9 cellular contexts compared by ENCODE assay signal in genomic region chr18:48931680-48932461, GRCh38. TPM values are rescaled to one million over a fixed set of nuclear protein-coding genes. Genes with fewer than 3 reads are reported as not detected.
A peak's percentile ranks its signal among the peaks of the same experiment; 100 is the strongest.
DNase-seq lines count a peak whose midpoint lies in the region; ATAC-seq and TF ChIP-seq lines count a peak whose summit lies in the region.
"Had no signal": no experiment of that assay in that cellular context is flagged by ENCODE, and none has a peak within 500 bp of the region (broad histone marks: within the 10 kb centered on the region; RNA-seq: fewer than 3 reads in every experiment).

No MANE protein-coding gene starts in this region.

- 30 to 40% methylated on average over 1 to 11 of the region's 11 CpGs for WGBS in transverse colon (ENCODE audit: low coverage in 1 of 2), 2 donors

- H3K4me3 Mint-ChIP-seq in CD4-positive, alpha-beta memory T cell, result peak overlapping the region; percentile 53 to 77 (median 66)
- peak overlapping the region; percentile 71 for H3K4me3 Mint-ChIP-seq in HFFc6
- peak overlapping the region; percentile 50 for H3K4me3 Mint-ChIP-seq in activated CD8-positive, alpha-beta T cell treated with anti-CD3 and anti-CD28 coated beads for 36 hours

- no peak overlapping the region for H3K4me3 ChIP-seq in CD4-positive, alpha-beta memory T cell (ENCODE audit: low read length in 2 of 2)
- no peak overlapping the region for H3K4me3 ChIP-seq in transverse colon
- H3K4me3 ChIP-seq: HAP-1 had no signal

- TF ChIP-seq CTCF in HFFc6 (IDR thresholded peaks at IDR 0.05) (0 out of 2 replicates have a peak, but pooled peaks have one; percentile 7), transverse colon (IDR thresholded peaks at IDR 0.05) (no peak)
- TF ChIP-seq CTCF in activated CD8-positive, alpha-beta T cell treated with anti-CD3 and anti-CD28 coated beads for 36 hours (IDR thresholded peaks at IDR 0.05), result no peak

- peak overlapping the region; percentile 81 to 93 (median 86) for H3K27ac Mint-ChIP-seq in CD4-positive, alpha-beta memory T cell
- H3K27ac Mint-ChIP-seq in HFFc6, result peak overlapping the region; percentile 93
- peak overlapping the region; percentile 89 for H3K27ac Mint-ChIP-seq in activated CD8-positive, alpha-beta T cell treated with anti-CD3 and anti-CD28 coated beads for 36 hours

- peaks cover 0 to 22% of the 10 kb centered on the region in 2 donors for H3K36me3 Mint-ChIP-seq in CD4-positive, alpha-beta memory T cell
- H3K36me3 Mint-ChIP-seq in HFFc6 (ENCODE audit: low read depth), result peaks cover 32% of the 10 kb centered on the region
- H3K36me3 Mint-ChIP-seq in activated CD8-positive, alpha-beta T cell treated with anti-CD3 and anti-CD28 coated beads for 36 hours (ENCODE audit: low read depth), result peaks cover 28% of the 10 kb centered on the region

- DNase-seq in CD4-positive, alpha-beta memory T cell, result peak in 3 of 5 donors; percentile 33 to 65 (median 35)
- DNase-seq in HFFc6 (no peak), kidney tubule cell (ENCODE audit: low spot score) (peak; percentile 70), transverse colon (peak; percentile 50), NCI-H226 (no peak), CD1c-positive myeloid dendritic cell (ENCODE audit: extremely low spot score) (no peak), SHP77 treated with DMSO at 0.1 percent for 48 hours (lab: John Stamatoyannopoulos, UW) (no peak)
- peak; percentile 72 for DNase-seq in activated CD8-positive, alpha-beta T cell treated with anti-CD3 and anti-CD28 coated beads for 36 hours

- H3K4me1 Mint-ChIP-seq in CD4-positive, alpha-beta memory T cell, result peaks cover 71 to 100% (median 84%) of the 10 kb centered on the region in 4 donors
- peaks cover 100% of the 10 kb centered on the region for H3K4me1 Mint-ChIP-seq in HFFc6 (ENCODE audit: low read depth)
- H3K4me1 Mint-ChIP-seq in activated CD8-positive, alpha-beta T cell treated with anti-CD3 and anti-CD28 coated beads for 36 hours (ENCODE audit: low read depth), result peaks cover 92% of the 10 kb centered on the region

- intact Hi-C loops in CD4-positive, alpha-beta memory T cell (cut with micrococcal nuclease), result loop anchor here (1.0 kb wide), 1 partner anchor 8 kb away; no protein-coding TSS in a partner anchor
- intact Hi-C loops in activated CD8-positive, alpha-beta T cell treated with anti-CD3 and anti-CD28 coated beads for 36 hours (cut with micrococcal nuclease), result no loop called here
- intact Hi-C loops in transverse colon (cut with DNase I; ENCODE audit: low total_unique reads), result no loop called here

- in situ Hi-C loops in transverse colon (cut with MboI; ENCODE audit: low pct_ligation_motif_present in 1 of 4, low pct_unique_long_range_greater_than_20kb in 1 of 4, low sequenced_read_pairs in 3 of 4), result no loop called here

- no peak for TF ChIP-seq EP300 in transverse colon (IDR thresholded peaks at IDR 0.05; ENCODE audit: low read depth)

- H3K27me3 ChIP-seq in CD4-positive, alpha-beta memory T cell (ENCODE audit: insufficient read depth, low read length), result no peaks in the 10 kb centered on the region
- no peaks in the 10 kb centered on the region for H3K27me3 ChIP-seq in transverse colon

- H3K9me3 ChIP-seq in CD4-positive, alpha-beta memory T cell (ENCODE audit: control insufficient read depth in 1 of 2, low read length in 2 of 2), result no peaks in the 10 kb centered on the region
- no peaks in the 10 kb centered on the region for H3K9me3 ChIP-seq in transverse colon
- H3K9me3 ChIP-seq: HAP-1 had no signal

- ATAC-seq in activated CD8-positive, alpha-beta T cell treated with anti-CD3 and anti-CD28 coated beads for 36 hours, result peak; percentile 40

- no peaks in the 10 kb centered on the region for H3K9me3 Mint-ChIP-seq in CD4-positive, alpha-beta memory T cell
- no peaks in the 10 kb centered on the region for H3K9me3 Mint-ChIP-seq in HFFc6
- H3K9me3 Mint-ChIP-seq in activated CD8-positive, alpha-beta T cell treated with anti-CD3 and anti-CD28 coated beads for 36 hours, result no peaks in the 10 kb centered on the region

- no peak for TF ChIP-seq POLR2A in transverse colon (IDR thresholded peaks at IDR 0.05)

- peaks cover 0 to 1% of the 10 kb centered on the region in 2 donors for H3K27me3 Mint-ChIP-seq in CD4-positive, alpha-beta memory T cell
- H3K27me3 Mint-ChIP-seq in HFFc6 (ENCODE audit: insufficient read depth), result peaks cover 2% of the 10 kb centered on the region; the same call in 1 of the 2 replicates
- H3K27me3 Mint-ChIP-seq in activated CD8-positive, alpha-beta T cell treated with anti-CD3 and anti-CD28 coated beads for 36 hours, result no peaks in the 10 kb centered on the region

- H3K36me3 ChIP-seq in CD4-positive, alpha-beta memory T cell (ENCODE audit: insufficient read depth, low read length), result no peaks in the 10 kb centered on the region
- no peaks in the 10 kb centered on the region for H3K36me3 ChIP-seq in transverse colon

- H3K4me1 ChIP-seq in CD4-positive, alpha-beta memory T cell (ENCODE audit: insufficient read depth, low read length), result peaks cover 98% of the 10 kb centered on the region
- H3K4me1 ChIP-seq in transverse colon, result peaks cover 86 to 99% (median 95%) of the 10 kb centered on the region in 4 donors

- H3K27ac ChIP-seq in CD4-positive, alpha-beta memory T cell (ENCODE audit: low read depth, low read length), result peak overlapping the region; percentile 8
- peak overlapping the region; percentile 88 to 98 (median 92) for H3K27ac ChIP-seq in transverse colon

- CTCF ChIA-PET in CD4-positive, alpha-beta memory T cell (lab: Charles Lee; ENCODE audit: partially characterized antibody), result interaction anchor here (0.9 kb wide), 2 partner anchors 18 to 99 kb away, joined by 3 read pairs; no protein-coding TSS in a partner anchor
- CTCF ChIA-PET in activated CD8-positive, alpha-beta T cell treated with anti-CD3 and anti-CD28 coated beads for 36 hours (lab: Charles Lee), result interaction anchor here (1.0 kb wide), 1 partner anchor 19 kb away, joined by 3 read pairs; no protein-coding TSS in a partner anchor

- POLR2A ChIA-PET in CD4-positive, alpha-beta memory T cell (lab: Charles Lee; ENCODE audit: partially characterized antibody), result interaction anchor here (0.9 to 9.5 kb wide), 6 partner anchors 8 to 92 kb away, joined by 3 to 75 read pairs (median 6); no protein-coding TSS in a partner anchor
- POLR2A ChIA-PET in activated CD8-positive, alpha-beta T cell treated with anti-CD3 and anti-CD28 coated beads for 36 hours (lab: Charles Lee), result interaction anchor here (0.9 to 1.4 kb wide), 6 partner anchors 9 to 555 kb away, joined by 3 to 4 read pairs (median 3); partner anchors contain the start of gene C18orf32

RNA-seq across cellular contexts. Expression of gene SMAD7, which starts 18.9 kb away (rescaled TPM):
- 10 to 100 TPM; 31.0 to 31.2 TPM for total RNA-seq in CD4-positive, alpha-beta memory T cell
- polyA plus RNA-seq in CD4-positive, alpha-beta memory T cell, result 1 to 10 TPM; 2.7 to 4.7 TPM
- total RNA-seq in HFFc6 (2021; fragmentation: NEBNext Ultra II Directional; extraction: Animal tissue kit (Norgen Biotek cat#: 25700)), result 10 to 100 TPM; 29.6 to 35.8 (median 30.7) TPM
- total RNA-seq in activated CD8-positive, alpha-beta T cell treated with anti-CD3 and anti-CD28 coated beads for 36 hours, result 10 to 100 TPM; 17.4 to 18.1 TPM
- 100 to 1,000 TPM in 1 of 4 donors, 10 to 100 TPM in 3; 76.0 to 199 (median 77.1) TPM for total RNA-seq in transverse colon

Comparison
In these comparisons a context has a peak if more than half of its experiments do, and no peak if none do; other contexts are left out.
1. DNase-seq: peak in CD4-positive, alpha-beta memory T cell (3 of 5), activated CD8-positive, alpha-beta T cell treated with anti-CD3 and anti-CD28 coated beads for 36 hours (single experiment), kidney tubule cell (single experiment) and transverse colon (single experiment); none in HFFc6 (single experiment), NCI-H226 (single experiment), CD1c-positive myeloid dendritic cell (single experiment) and SHP77 treated with DMSO at 0.1 percent for 48 hours (single experiment).
2. Peak in every context shown above with its lines, with median percentiles within 50 percentile points of each other: H3K27ac Mint-ChIP-seq and H3K4me3 Mint-ChIP-seq.